ENCODE assay signal across 8 cellular contexts in the genomic region with DNA sequence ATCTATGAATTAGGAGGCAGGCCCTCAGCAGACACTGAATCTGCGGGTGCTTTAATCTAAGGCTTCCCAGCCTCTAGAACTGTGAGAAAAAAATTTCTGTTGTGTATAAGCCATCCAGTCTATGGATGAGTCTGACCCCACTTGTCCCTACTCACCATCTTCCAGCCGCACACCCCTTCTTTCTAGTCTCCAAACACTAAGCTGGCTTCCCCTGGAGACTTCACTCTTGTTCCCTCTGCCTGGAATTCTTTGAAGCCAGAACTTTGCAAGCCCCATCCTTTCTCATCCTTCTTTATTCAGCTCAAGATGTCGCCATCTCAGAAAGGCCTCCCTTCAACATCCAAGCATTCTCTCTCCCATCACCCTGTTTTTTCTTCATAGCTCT. TPM values are rescaled to one million over a fixed set of nuclear protein-coding genes. Genes with fewer than 3 reads are reported as not detected.
DNase-seq lines count a peak whose midpoint lies in the region; ATAC-seq lines count a peak whose summit lies in the region.

No MANE protein-coding gene starts in this region.

- H3K4me1 ChIP-seq in iPS-20b (ENCODE audit: insufficient read depth, low read length), result peaks cover 4% of the 10 kb centered on the region; the same call in 1 of the 2 replicates

- H3K9ac ChIP-seq in iPS-20b (ENCODE audit: low read depth, low read length), result peak overlapping the region; percentile 82

- H3K27ac ChIP-seq in iPS-20b (ENCODE audit: low read length) (no peak overlapping the region), substantia nigra (ENCODE audit: low read depth, low read length, poor library complexity, severe bottlenecking) (peak overlapping the region; percentile 72)

- H3K27ac Mint-ChIP-seq in activated T-helper 2 cell treated with anti-CD3 and anti-CD28 coated beads, Interferon-gamma antibody, Interleukin-2, Interleukin-4, amounts not matched to agents 10 μg/mL and 5 μg/mL and 100 μg/mL, durations not matched to agents 14 hours and 24 hours and 36 hours, result peak overlapping the region; percentile 83

- peaks cover under 1% of the 10 kb centered on the region for H3K27me3 Mint-ChIP-seq in activated T-helper 2 cell treated with anti-CD3 and anti-CD28 coated beads, Interferon-gamma antibody, Interleukin-2, Interleukin-4, amounts not matched to agents 10 μg/mL and 5 μg/mL and 100 μg/mL, durations not matched to agents 14 hours and 24 hours and 36 hours (ENCODE audit: low read depth)

- intact Hi-C loops in activated T-helper 2 cell treated with anti-CD3 and anti-CD28 coated beads, Interferon-gamma antibody, Interleukin-2, Interleukin-4, amounts not matched to agents 10 μg/mL and 5 μg/mL and 100 μg/mL, durations not matched to agents 14 hours and 24 hours and 36 hours (cut with micrococcal nuclease), result no loop called here

- peak overlapping the region; percentile 97 for H3K4me3 ChIP-seq in iPS-20b (ENCODE audit: low read length)

- H3K36me3 Mint-ChIP-seq in activated T-helper 2 cell treated with anti-CD3 and anti-CD28 coated beads, Interferon-gamma antibody, Interleukin-2, Interleukin-4, amounts not matched to agents 10 μg/mL and 5 μg/mL and 100 μg/mL, durations not matched to agents 14 hours and 24 hours and 36 hours (ENCODE audit: low read depth), result no peaks in the 10 kb centered on the region

- H3K9me3 ChIP-seq in iPS-20b (ENCODE audit: insufficient read depth, low read depth, low read length), result no peaks in the 10 kb centered on the region

- peaks cover 17% of the 10 kb centered on the region for H3K4me1 Mint-ChIP-seq in activated T-helper 2 cell treated with anti-CD3 and anti-CD28 coated beads, Interferon-gamma antibody, Interleukin-2, Interleukin-4, amounts not matched to agents 10 μg/mL and 5 μg/mL and 100 μg/mL, durations not matched to agents 14 hours and 24 hours and 36 hours (ENCODE audit: low read depth)

- H3K4me3 Mint-ChIP-seq in activated T-helper 2 cell treated with anti-CD3 and anti-CD28 coated beads, Interferon-gamma antibody, Interleukin-2, Interleukin-4, amounts not matched to agents 10 μg/mL and 5 μg/mL and 100 μg/mL, durations not matched to agents 14 hours and 24 hours and 36 hours (ENCODE audit: low read depth), result no peak overlapping the region

- no peaks in the 10 kb centered on the region for H3K9me3 Mint-ChIP-seq in activated T-helper 2 cell treated with anti-CD3 and anti-CD28 coated beads, Interferon-gamma antibody, Interleukin-2, Interleukin-4, amounts not matched to agents 10 μg/mL and 5 μg/mL and 100 μg/mL, durations not matched to agents 14 hours and 24 hours and 36 hours

- H3K27me3 ChIP-seq in iPS-20b (ENCODE audit: insufficient read depth, low read length), result no peaks in the 10 kb centered on the region

- no peaks in the 10 kb centered on the region for H3K36me3 ChIP-seq in iPS-20b (ENCODE audit: insufficient read depth, low read depth, low read length)

- peak; percentile 37 for DNase-seq in NCI-H2107 treated with DMSO at 0.1 percent for 48 hours (lab: John Stamatoyannopoulos, UW; ENCODE audit: unreplicated experiment)
- DNase-seq in NCI-H2107 (lab: John Stamatoyannopoulos, UW), result no peak
- no peak for DNase-seq in activated T-helper 2 cell treated with anti-CD3 and anti-CD28 coated beads, Interferon-gamma antibody, Interleukin-2, Interleukin-4, amounts not matched to agents 10 μg/mL and 5 μg/mL and 100 μg/mL, durations not matched to agents 14 hours and 24 hours and 36 hours (ENCODE audit: low spot score)
- DNase-seq in substantia nigra (lab: John Stamatoyannopoulos, UW), result no peak
- no peak for DNase-seq in amniotic stem cell (lab: John Stamatoyannopoulos, UW)

- ATAC-seq in GM18907 (IDR thresholded peaks at IDR 0.05; ENCODE audit: unreplicated experiment) (no peak), GM19351 (IDR thresholded peaks at IDR 0.05; ENCODE audit: unreplicated experiment) (no peak)

RNA-seq across cellular contexts. Expression of a gene that starts 0.6 kb away (rescaled TPM):
- 145 and 149 TPM in 2 replicates for total RNA-seq in activated T-helper 2 cell treated with anti-CD3 and anti-CD28 coated beads, Interferon-gamma antibody, Interleukin-2, Interleukin-4, amounts not matched to agents 10 μg/mL and 5 μg/mL and 100 μg/mL, durations not matched to agents 14 hours and 24 hours and 36 hours

RNA-seq across cellular contexts. Expression of a gene that starts 47.1 kb away (rescaled TPM):
- total RNA-seq in activated T-helper 2 cell treated with anti-CD3 and anti-CD28 coated beads, Interferon-gamma antibody, Interleukin-2, Interleukin-4, amounts not matched to agents 10 μg/mL and 5 μg/mL and 100 μg/mL, durations not matched to agents 14 hours and 24 hours and 36 hours, result 58.2 and 62.3 TPM in 2 replicates

RNA-seq across cellular contexts. Expression of a gene that starts 59.7 kb away (rescaled TPM):
- total RNA-seq in activated T-helper 2 cell treated with anti-CD3 and anti-CD28 coated beads, Interferon-gamma antibody, Interleukin-2, Interleukin-4, amounts not matched to agents 10 μg/mL and 5 μg/mL and 100 μg/mL, durations not matched to agents 14 hours and 24 hours and 36 hours, result not detected in 2 replicates
